ENCODE assay signal across 18 cellular contexts in the genomic region with DNA sequence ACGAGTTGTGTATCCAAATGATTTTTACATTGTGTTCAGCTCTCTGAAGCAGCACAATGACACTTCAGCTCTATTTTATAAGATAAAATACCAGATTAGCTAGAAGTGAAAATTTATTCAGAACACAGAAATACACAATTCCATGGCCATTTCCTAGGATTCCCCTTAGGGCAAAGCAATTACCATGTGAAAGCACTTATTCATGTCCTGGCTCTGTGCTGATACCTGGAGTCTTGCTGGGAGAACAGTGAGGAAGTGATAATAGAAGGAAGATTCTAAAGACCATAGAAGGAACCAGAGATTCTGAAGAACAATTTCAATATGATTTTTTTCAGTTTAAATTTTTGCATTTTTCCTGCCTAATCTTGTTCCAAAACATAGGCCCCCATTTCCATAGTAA.
"Had no signal": no experiment of that assay in that cellular context is flagged by ENCODE, and none has a peak within 500 bp of the region (broad histone marks: within the 10 kb centered on the region; RNA-seq: fewer than 3 reads in every experiment).

No MANE protein-coding gene starts in this region.

- H3K36me3 Mint-ChIP-seq: activated naive CD4-positive, alpha-beta T cell treated with anti-CD3 and anti-CD28 coated beads, Interleukin-2, amount 50 U/mL, for 24 hours; brain; memory B cell; naive B cell had no signal

- H3K4me3 Mint-ChIP-seq: activated naive CD4-positive, alpha-beta T cell treated with anti-CD3 and anti-CD28 coated beads, Interleukin-2, amount 50 U/mL, for 24 hours; brain; memory B cell; naive B cell; neural crest cell; stimulated activated naive CD8-positive, alpha-beta T cell treated with anti-CD3 and anti-CD28 coated beads, Interleukin-15, Interleukin-2, amounts not matched to agents 100 ng/mL and 50 ng/mL, for 24 hours had no signal

- H3K4me1 Mint-ChIP-seq: activated naive CD4-positive, alpha-beta T cell treated with anti-CD3 and anti-CD28 coated beads, Interleukin-2, amount 50 U/mL, for 24 hours; memory B cell; naive B cell had no signal

- H3K27me3 ChIP-seq: heart right ventricle, right lobe of liver, tibial nerve had no signal

- H3K9me3 Mint-ChIP-seq: memory B cell; stimulated activated naive CD8-positive, alpha-beta T cell treated with anti-CD3 and anti-CD28 coated beads, Interleukin-15, Interleukin-2, amounts not matched to agents 100 ng/mL and 50 ng/mL, for 24 hours had no signal

- H3K36me3 ChIP-seq: heart right ventricle, right lobe of liver, tibial nerve had no signal

- H3K27ac Mint-ChIP-seq: activated naive CD4-positive, alpha-beta T cell treated with anti-CD3 and anti-CD28 coated beads, Interleukin-2, amount 50 U/mL, for 24 hours; brain; memory B cell; naive B cell; stimulated activated naive CD8-positive, alpha-beta T cell treated with anti-CD3 and anti-CD28 coated beads, Interleukin-15, Interleukin-2, amounts not matched to agents 100 ng/mL and 50 ng/mL, for 24 hours had no signal

- H3K27me3 Mint-ChIP-seq: activated naive CD4-positive, alpha-beta T cell treated with anti-CD3 and anti-CD28 coated beads, Interleukin-2, amount 50 U/mL, for 24 hours; brain; memory B cell; naive B cell; stimulated activated naive CD8-positive, alpha-beta T cell treated with anti-CD3 and anti-CD28 coated beads, Interleukin-15, Interleukin-2, amounts not matched to agents 100 ng/mL and 50 ng/mL, for 24 hours had no signal

- H3K4me3 ChIP-seq: heart right ventricle, mucosa of descending colon, right lobe of liver, skin epidermis, tibial nerve had no signal

- DNase-seq: activated gamma-delta T cell treated with Interleukin-2 at 50 U/mL for 16 hours; activated T-cell treated with anti-CD3 and anti-CD28 coated beads, Interleukin-2, amount 50 U/mL, for 1 hour; aorta; heart right ventricle; left colon; mucosa of descending colon; naive B cell; posterior cingulate gyrus; right lobe of liver; stimulated activated CD4-positive, alpha-beta T cell treated with anti-CD3 and anti-CD28 coated beads, Interleukin-1b, Interleukin-23, amount 100 ng/mL, for 48 hours; substantia nigra had no signal
